9 cellular contexts compared by ENCODE assay signal in the genomic region with DNA sequence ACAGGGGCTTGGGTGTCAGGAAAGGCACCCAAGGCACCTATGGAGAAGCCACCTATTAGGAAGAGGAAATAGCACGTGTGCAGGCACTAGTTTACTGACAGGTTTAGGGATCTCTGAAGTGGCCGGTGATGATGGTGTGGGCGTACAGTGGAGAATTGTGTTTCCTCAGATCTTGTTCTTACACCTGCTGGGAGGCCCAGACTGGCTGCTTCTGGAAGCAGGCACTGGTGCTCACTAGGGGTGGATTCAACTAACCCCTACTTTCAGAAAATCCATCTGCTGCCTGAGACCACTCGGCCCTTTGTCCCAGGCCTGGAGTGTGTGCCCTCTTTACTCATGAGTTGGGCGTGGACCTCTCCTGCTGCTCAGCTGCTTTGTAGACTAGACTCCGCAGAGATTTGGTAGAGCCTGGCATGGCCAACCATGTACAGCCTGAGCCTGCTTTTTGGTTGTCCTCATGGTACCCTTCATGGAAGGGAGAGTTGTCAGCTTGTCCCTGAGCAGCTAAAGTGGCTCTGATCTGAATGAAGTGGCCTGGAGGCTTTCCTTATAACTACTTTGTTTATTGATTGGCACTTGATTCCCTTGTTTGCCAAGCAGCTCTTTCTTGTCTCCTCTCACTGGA. TPM values are rescaled to one million over a fixed set of nuclear protein-coding genes. Genes with fewer than 3 reads are reported as not detected.
DNase-seq lines count a peak whose midpoint lies in the region; ATAC-seq and TF ChIP-seq lines count a peak whose summit lies in the region.
"Had no signal": no experiment of that assay in that cellular context is flagged by ENCODE, and none has a peak within 500 bp of the region (broad histone marks: within the 10 kb centered on the region; RNA-seq: fewer than 3 reads in every experiment).

No MANE protein-coding gene starts in this region.

- 34 to 49% methylated on average over 4 to 6 of the region's 6 CpGs for WGBS in upper lobe of left lung, 2 donors

- in situ Hi-C loops in astrocyte of the cerebellum (cut with HindIII; ENCODE audit: low sequenced_read_pairs): no loop called here

- peaks cover 42% of the 10 kb centered on the region for H3K36me3 ChIP-seq in cardiac muscle cell
- peaks cover 63% of the 10 kb centered on the region for H3K36me3 ChIP-seq in lower lobe of right lung
- peaks cover 17 to 61% (median 46%) of the 10 kb centered on the region in 4 donors for H3K36me3 ChIP-seq in upper lobe of left lung

- ATAC-seq in lower lobe of right lung (no peak), upper lobe of left lung (ENCODE audit: low FRiP score in 2 of 2) (no peak), HG02885 (IDR thresholded peaks at IDR 0.05; ENCODE audit: poor library complexity, unreplicated experiment) (no peak)

- TF ChIP-seq POLR2A in upper lobe of left lung (IDR thresholded peaks at IDR 0.05): no peak

- H3K27ac ChIP-seq in cardiac muscle cell (no peak overlapping the region), lower lobe of right lung (no peak overlapping the region), upper lobe of left lung (peak overlapping the region in 2 of 4 donors; percentile 82 to 88)

- no peak for DNase-seq in cardiac muscle cell (ENCODE audit: low read depth in 1 of 2, low spot score in 1 of 2)
- no peak for DNase-seq in cardiac septum (ENCODE audit: low spot score)
- DNase-seq in astrocyte of the cerebellum (ENCODE audit: low read depth): no peak
- DNase-seq in lower lobe of right lung: no peak
- DNase-seq in upper lobe of left lung: no peak
- DNase-seq in amniotic stem cell (lab: John Stamatoyannopoulos, UW): no peak
- no peak for DNase-seq in activated CD8-positive, alpha-beta memory T cell treated with anti-CD3 and anti-CD28 coated beads, Interleukin-2, amount 50 U/mL, for 48 hours

- intact Hi-C loops in cardiac septum (cut with DNase I) (no loop called here), lower lobe of right lung (cut with DNase I) (no loop called here)

- no peak for TF ChIP-seq EP300 in upper lobe of left lung (IDR thresholded peaks at IDR 0.05)

- TF ChIP-seq CTCF in cardiac muscle cell (IDR thresholded peaks at IDR 0.05; ENCODE audit: low read depth, low read length) (no peak), astrocyte of the cerebellum (IDR thresholded peaks at IDR 0.05; ENCODE audit: low read depth, low read length, missing control alignments) (no peak), lower lobe of right lung (IDR thresholded peaks at IDR 0.05) (no peak), upper lobe of left lung (IDR thresholded peaks at IDR 0.05) (no peak)

- H3K27me3 ChIP-seq in cardiac muscle cell: no peaks in the 10 kb centered on the region
- H3K27me3 ChIP-seq in lower lobe of right lung (ENCODE audit: low read depth): no peaks in the 10 kb centered on the region
- H3K27me3 ChIP-seq in upper lobe of left lung: no peaks in the 10 kb centered on the region

- peak overlapping the region; percentile 82 for H3K4me3 ChIP-seq in cardiac muscle cell
- peak overlapping the region; percentile 94 for H3K4me3 ChIP-seq in astrocyte of the cerebellum (ENCODE audit: low read depth, low read length)
- H3K4me3 ChIP-seq in lower lobe of right lung: peak overlapping the region; percentile 99
- H3K4me3 ChIP-seq in upper lobe of left lung: peak overlapping the region; percentile 58 to 96 (median 77)

- H3K9me3 ChIP-seq in cardiac muscle cell (ENCODE audit: low read depth) (no peaks in the 10 kb centered on the region), lower lobe of right lung (no peaks in the 10 kb centered on the region), upper lobe of left lung (no peaks in the 10 kb centered on the region)

- peaks cover 4% of the 10 kb centered on the region for H3K4me1 ChIP-seq in cardiac muscle cell (ENCODE audit: low read depth)
- peaks cover 30% of the 10 kb centered on the region for H3K4me1 ChIP-seq in lower lobe of right lung
- H3K4me1 ChIP-seq in upper lobe of left lung: peaks cover 21 to 34% (median 25%) of the 10 kb centered on the region in 4 donors

RNA-seq across cellular contexts. Expression of gene EDC4, which starts 1.4 kb away (rescaled TPM):
- total RNA-seq in cardiac muscle cell (89.6 and 95.7 TPM in 2 replicates), cardiac septum (43.8 TPM), lower lobe of right lung (51.2 TPM), upper lobe of left lung (100 to 1,000 TPM in 1 of 6 donors, 10 to 100 TPM in 5; 41.6 to 101 (median 65.0) TPM)
- polyA plus RNA-seq in cardiac muscle cell: 68.3 and 87.8 TPM in 2 replicates

RNA-seq across cellular contexts. Expression of gene NRN1L, which starts 10.4 kb away (rescaled TPM):
- total RNA-seq in cardiac muscle cell: 2.2 and 4.8 TPM in 2 replicates
- polyA plus RNA-seq in cardiac muscle cell: 0.32 and 0.73 TPM in 2 replicates
- total RNA-seq in cardiac septum: 2.1 TPM
- total RNA-seq in lower lobe of right lung: 1.7 TPM
- total RNA-seq in upper lobe of left lung: 1 to 10 TPM in 5 of 6 donors, not detected in 1; 1.6 to 4.2 (median 2.3) TPM
- total RNA-seq: LHCN-M2 had no signal

RNA-seq across cellular contexts. Expression of gene PSKH1, which starts 18.8 kb away (rescaled TPM):
- total RNA-seq in cardiac muscle cell (31.0 and 31.6 TPM in 2 replicates), cardiac septum (22.6 TPM), lower lobe of right lung (28.3 TPM), upper lobe of left lung (10 to 100 TPM; 21.9 to 36.5 (median 31.5) TPM)
- 46.7 and 48.8 TPM in 2 replicates for polyA plus RNA-seq in cardiac muscle cell

RNA-seq across cellular contexts. Expression of gene CENPT, which starts 26.8 kb away (rescaled TPM):
- total RNA-seq in cardiac muscle cell (42.1 and 61.8 TPM in 2 replicates), cardiac septum (27.9 TPM), lower lobe of right lung (29.9 TPM), upper lobe of left lung (100 to 1,000 TPM in 1 of 6 donors, 10 to 100 TPM in 5; 30.6 to 201 (median 50.6) TPM)
- polyA plus RNA-seq in cardiac muscle cell: 65.2 and 70.2 TPM in 2 replicates

RNA-seq across cellular contexts. Expression of gene NUTF2, which starts 27.5 kb away (rescaled TPM):
- total RNA-seq in cardiac muscle cell (77.6 and 213 TPM in 2 replicates), cardiac septum (87.1 TPM), lower lobe of right lung (55.8 TPM), upper lobe of left lung (100 to 1,000 TPM in 2 of 6 donors, 10 to 100 TPM in 4; 50.2 to 203 (median 78.3) TPM)
- polyA plus RNA-seq in cardiac muscle cell: 220 and 235 TPM in 2 replicates
